Comparison of ENCODE assay signal across 11 cellular contexts in the genomic region with DNA sequence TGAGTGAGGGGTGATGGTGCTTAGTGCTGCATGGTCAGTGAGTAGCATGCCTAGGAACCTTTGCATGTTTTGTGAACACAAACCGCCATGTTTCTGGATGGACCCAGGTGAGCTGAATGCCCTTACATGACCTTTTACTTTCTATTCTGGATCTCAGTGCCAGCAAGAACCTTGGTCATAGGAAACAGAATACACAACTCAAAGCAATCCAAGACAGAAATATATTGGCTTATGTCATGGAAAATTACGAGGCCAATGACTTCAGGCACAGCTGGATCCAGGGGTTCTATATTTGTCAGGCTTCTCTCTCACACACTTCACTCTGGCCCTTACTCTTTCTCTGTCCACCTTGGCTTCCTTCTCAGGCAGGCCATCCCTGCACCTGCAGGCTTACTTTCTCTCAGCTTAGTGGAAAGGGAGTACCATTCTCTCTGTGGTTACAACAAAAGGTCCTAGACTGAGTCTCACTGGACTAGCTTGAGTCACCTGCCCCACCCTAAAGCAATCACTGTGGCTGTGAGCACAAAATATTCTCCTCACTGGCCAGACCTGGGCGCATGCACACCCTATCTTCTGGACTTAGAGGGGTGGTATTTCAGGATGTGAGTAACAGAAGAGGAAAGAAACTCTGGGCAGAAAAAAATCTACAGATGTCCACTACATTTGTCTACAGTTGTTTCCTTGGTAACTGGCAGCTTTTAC. TPM values are rescaled to one million over a fixed set of nuclear protein-coding genes. Genes with fewer than 3 reads are reported as not detected.
A peak's percentile ranks its signal among the peaks of the same experiment; 100 is the strongest.
DNase-seq lines count a peak whose midpoint lies in the region; ATAC-seq and TF ChIP-seq lines count a peak whose summit lies in the region.
"Had no signal": no experiment of that assay in that cellular context is flagged by ENCODE, and none has a peak within 500 bp of the region (broad histone marks: within the 10 kb centered on the region; RNA-seq: fewer than 3 reads in every experiment).

No MANE protein-coding gene starts in this region.

- ATAC-seq in left colon (peak; percentile 56), HG03108 (IDR thresholded peaks at IDR 0.05; ENCODE audit: unreplicated experiment) (no peak), GM19023 (IDR thresholded peaks at IDR 0.05; ENCODE audit: unreplicated experiment) (no peak)

- intact Hi-C loops in left colon (cut with DNase I, micrococcal nuclease) = no loop called here
- intact Hi-C loops in A673 (cut with micrococcal nuclease; ENCODE audit: unreplicated experiment) = no loop called here

- H3K9me3 ChIP-seq in A673 (ENCODE audit: low read depth, low read length, poor library complexity, severe bottlenecking) = no peaks in the 10 kb centered on the region
- H3K9me3 ChIP-seq: adrenal gland had no signal

- peaks cover 25% of the 10 kb centered on the region for H3K4me1 Mint-ChIP-seq in HFFc6 (ENCODE audit: low read depth)
- peaks cover 28% of the 10 kb centered on the region for H3K4me1 Mint-ChIP-seq in activated naive CD8-positive, alpha-beta T cell treated with anti-CD3 and anti-CD28 coated beads for 36 hours

- no peak overlapping the region for H3K4me3 ChIP-seq in A673 (ENCODE audit: low read depth, low read length, poor library complexity, severe bottlenecking)
- H3K4me3 ChIP-seq: adrenal gland had no signal

- peak; percentile 53 for DNase-seq in AG08395 (ENCODE audit: low spot score)
- DNase-seq in HFFc6 = peak; percentile 81
- no peak for DNase-seq in activated naive CD8-positive, alpha-beta T cell treated with anti-CD3 and anti-CD28 coated beads for 36 hours
- no peak for DNase-seq in left colon
- DNase-seq in effector CD8-positive, alpha-beta T cell (lab: John Stamatoyannopoulos, UW) = no peak
- DNase-seq in A673 (ENCODE audit: low spot score) = no peak
- DNase-seq: adrenal gland, hippocampal formation, posterior cingulate gyrus had no signal

- peak overlapping the region; percentile 85 for H3K27ac Mint-ChIP-seq in HFFc6
- H3K27ac Mint-ChIP-seq in activated naive CD8-positive, alpha-beta T cell treated with anti-CD3 and anti-CD28 coated beads for 36 hours = peak overlapping the region; percentile 65

- no TSS peak for BruUV-seq in A673 (replicated peaks; lab: Mats Ljungman, UMichigan)

- H3K4me3 Mint-ChIP-seq in HFFc6 = peak overlapping the region; percentile 11; the same call in 1 of the 2 replicates
- no peak overlapping the region for H3K4me3 Mint-ChIP-seq in activated naive CD8-positive, alpha-beta T cell treated with anti-CD3 and anti-CD28 coated beads for 36 hours

- CTCF ChIA-PET in A673 (lab: Charles Lee) = no interaction called here

- no peak overlapping the region for H3K27ac ChIP-seq in A673 (ENCODE audit: low read depth, low read length, poor library complexity, severe bottlenecking)
- H3K27ac ChIP-seq: adrenal gland had no signal

- no peaks in the 10 kb centered on the region for H3K27me3 ChIP-seq in A673 (replicated peaks; ENCODE audit: insufficient read depth, low read depth, low read length, poor library complexity)
- H3K27me3 ChIP-seq: adrenal gland had no signal

- 0 out of 2 replicates have a peak, but pooled peaks cover 9% of the 10 kb centered on the region for H3K36me3 Mint-ChIP-seq in HFFc6 (ENCODE audit: low read depth)
- H3K36me3 Mint-ChIP-seq in activated naive CD8-positive, alpha-beta T cell treated with anti-CD3 and anti-CD28 coated beads for 36 hours = peaks cover 27% of the 10 kb centered on the region

- no peaks in the 10 kb centered on the region for H3K9me3 Mint-ChIP-seq in HFFc6
- H3K9me3 Mint-ChIP-seq in activated naive CD8-positive, alpha-beta T cell treated with anti-CD3 and anti-CD28 coated beads for 36 hours = no peaks in the 10 kb centered on the region

- TF ChIP-seq CTCF in HFFc6 (IDR thresholded peaks at IDR 0.05) = no peak
- no peak for TF ChIP-seq CTCF in A673 (conservative IDR thresholded peaks at IDR 0.05; ENCODE audit: low read depth, low read length)

- POLR2A ChIA-PET in A673 (lab: Charles Lee; ENCODE audit: low non-redundant PET) = no interaction called here

- H3K4me1 ChIP-seq in A673 (ENCODE audit: insufficient read depth, low read length, poor library complexity, severe bottlenecking) = no peaks in the 10 kb centered on the region
- H3K4me1 ChIP-seq: adrenal gland had no signal

- H3K36me3 ChIP-seq in A673 (ENCODE audit: insufficient read depth, low read length, poor library complexity, severe bottlenecking) = no peaks in the 10 kb centered on the region
- H3K36me3 ChIP-seq: adrenal gland had no signal

- H3K27me3 Mint-ChIP-seq in HFFc6 (ENCODE audit: insufficient read depth) = peaks cover 1% of the 10 kb centered on the region; the same call in 1 of the 2 replicates
- no peaks in the 10 kb centered on the region for H3K27me3 Mint-ChIP-seq in activated naive CD8-positive, alpha-beta T cell treated with anti-CD3 and anti-CD28 coated beads for 36 hours

RNA-seq across cellular contexts. Expression of gene CPNE2, which starts 20.4 kb away (rescaled TPM):
- 10 to 100 TPM; 13.0 to 29.6 (median 23.3) TPM for total RNA-seq in HFFc6 (2021; fragmentation: NEBNext Ultra II Directional; extraction: Animal tissue kit (Norgen Biotek cat#: 25700))
- total RNA-seq in activated naive CD8-positive, alpha-beta T cell treated with anti-CD3 and anti-CD28 coated beads for 36 hours = 10 to 100 TPM; 10.4 TPM
- total RNA-seq in left colon (10 to 100 TPM; 73.2 to 91.0 TPM), A673 (2021) (38.1 and 43.6 TPM in 2 replicates)

Comparison
In these comparisons a context has a peak if more than half of its experiments do, and no peak if none do; other contexts are left out.
1. DNase-seq: peak in AG08395 (single experiment) and HFFc6 (single experiment); none in activated naive CD8-positive, alpha-beta T cell treated with anti-CD3 and anti-CD28 coated beads for 36 hours (single experiment), left colon (0 of 2), effector CD8-positive, alpha-beta T cell (single experiment) and A673 (single experiment).